In the genomic region with DNA sequence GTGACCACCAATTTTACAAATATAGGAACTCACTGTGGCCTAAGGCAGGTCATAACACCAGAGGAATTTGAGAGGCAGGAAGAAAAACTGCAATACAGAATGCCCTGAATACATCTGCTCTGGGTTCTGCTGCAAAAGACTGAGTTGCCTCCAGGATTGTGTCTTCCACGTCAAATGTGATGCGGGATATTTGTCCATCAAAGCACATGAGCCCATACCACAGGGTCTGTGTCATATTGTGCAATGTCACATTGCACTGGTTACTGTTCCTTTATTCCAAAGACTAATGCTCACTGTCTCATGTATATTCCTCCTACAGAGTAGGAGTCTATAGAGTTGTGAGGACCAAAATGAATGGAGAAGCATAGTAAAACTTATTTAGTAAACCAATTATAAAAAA, we compare ENCODE assay signal across 27 cellular contexts. TPM values are rescaled to one million over a fixed set of nuclear protein-coding genes. Genes with fewer than 3 reads are reported as not detected.
A peak's percentile ranks its signal among the peaks of the same experiment; 100 is the strongest.
DNase-seq lines count a peak whose midpoint lies in the region; ATAC-seq and TF ChIP-seq lines count a peak whose summit lies in the region.
"Had no signal": no experiment of that assay in that cellular context is flagged by ENCODE, and none has a peak within 500 bp of the region (broad histone marks: within the 10 kb centered on the region; RNA-seq: fewer than 3 reads in every experiment).

No MANE protein-coding gene starts in this region.

- no peak overlapping the region for H3K14ac ChIP-seq in H9 (ENCODE audit: insufficient read depth, low read length)
- no peak overlapping the region for H3K14ac ChIP-seq in IMR-90 (replicated peaks; ENCODE audit: low read depth, low read length)

- POLR2A ChIA-PET in IMR-90 (lab: Charles Lee; ENCODE audit: unreplicated experiment) = no interaction called here

- WGBS in H9 (ENCODE audit: extremely low coverage, insufficient read length, low lambda C conversion rate) = no CpG with 5 or more reads among the region's 2 CpGs
- WGBS in IMR-90 (ENCODE audit: extremely low coverage in 2 of 2, insufficient read length in 1 of 2), 2 experiments = no CpG with 5 or more reads among the region's 2 CpGs

- H4K8ac ChIP-seq in H9 (replicated peaks; ENCODE audit: insufficient read length, low read depth, low read length) (no peak overlapping the region), IMR-90 (ENCODE audit: low read depth in 2 of 2, low read length in 2 of 2) (no peak overlapping the region)

- no peaks in the 10 kb centered on the region for H3K9me3 Mint-ChIP-seq in H9
- H3K9me3 Mint-ChIP-seq: CD14-positive monocyte; CD8-positive, alpha-beta memory T cell had no signal

- no peaks in the 10 kb centered on the region; a peak in 1 of 7 replicates for H3K36me3 Mint-ChIP-seq in H9 (ENCODE audit: insufficient read depth in 1 of 3, low read depth in 3 of 3)
- H3K36me3 Mint-ChIP-seq: CD14-positive monocyte; CD4-positive, CD25-positive, alpha-beta regulatory T cell had no signal

- no peaks in the 10 kb centered on the region for H3K79me2 ChIP-seq in H9 (ENCODE audit: insufficient read depth, low read length)

- H3K9me1 ChIP-seq in IMR-90 (ENCODE audit: insufficient read depth, low read length) = no peaks in the 10 kb centered on the region

- no peak for ATAC-seq in IMR-90 (ENCODE audit: low read depth)
- ATAC-seq: GM12878 had no signal

- no peaks in the 10 kb centered on the region for H3K4me1 Mint-ChIP-seq in H9
- H3K4me1 Mint-ChIP-seq: CD14-positive monocyte; CD4-positive, alpha-beta memory T cell; CD4-positive, CD25-positive, alpha-beta regulatory T cell; CD8-positive, alpha-beta memory T cell had no signal

- H2BK12ac ChIP-seq in H9 (ENCODE audit: insufficient read length, low read depth, low read length) = no peak overlapping the region

- TF ChIP-seq CTCF in H9 (conservative IDR thresholded peaks at IDR 0.05) = no peak
- no peak for TF ChIP-seq CTCF in IMR-90 (conservative IDR thresholded peaks at IDR 0.05; ENCODE audit: low read depth, low read length)

- H2BK5ac ChIP-seq in H9 (ENCODE audit: insufficient read length, low read length) (no peak overlapping the region), IMR-90 (ENCODE audit: low read depth, low read length, poor library complexity, severe bottlenecking) (no peak overlapping the region)

- H4K91ac ChIP-seq in H9 (ENCODE audit: insufficient read length, low read depth, low read length) (no peak overlapping the region), IMR-90 (ENCODE audit: insufficient read depth, low read depth, low read length) (no peak overlapping the region)

- H3K18ac ChIP-seq in H9 (ENCODE audit: insufficient read length, low read depth, low read length) = no peak overlapping the region
- H3K18ac ChIP-seq in IMR-90 (ENCODE audit: low read depth, low read length) = no peak overlapping the region

- no peak overlapping the region for H2AFZ ChIP-seq in H9 (ENCODE audit: low read length)
- no peak overlapping the region for H2AFZ ChIP-seq in IMR-90 (replicated peaks; ENCODE audit: low read length, poor library complexity)

- H3K56ac ChIP-seq in H9 (ENCODE audit: insufficient read length, low read depth, low read length) (no peak overlapping the region), IMR-90 (ENCODE audit: extremely low read depth, insufficient read depth, low read length) (no peak overlapping the region)

- H3K23me2 ChIP-seq in H9 (ENCODE audit: insufficient read length, low read depth, low read length, poor library complexity, severe bottlenecking) = no peaks in the 10 kb centered on the region

- no peaks in the 10 kb centered on the region for H3K9me3 ChIP-seq in H9 (ENCODE audit: control insufficient read depth, low read depth, low read length)
- no peaks in the 10 kb centered on the region for H3K9me3 ChIP-seq in IMR-90 (ENCODE audit: control insufficient read depth, insufficient read depth, low read length)
- H3K9me3 ChIP-seq: BE2C, BLaER1 had no signal

- H3K36me3 ChIP-seq in IMR-90 (ENCODE audit: control insufficient read depth, insufficient read depth, low read length) = no peaks in the 10 kb centered on the region
- H3K36me3 ChIP-seq: BLaER1 had no signal

- H3K23ac ChIP-seq in H9 (ENCODE audit: insufficient read length, low read depth, low read length) (no peak overlapping the region), IMR-90 (ENCODE audit: low read depth, low read length) (no peak overlapping the region)

- H3K27me3 ChIP-seq in H9 (ENCODE audit: insufficient read depth, low read length) (no peaks in the 10 kb centered on the region), IMR-90 (ENCODE audit: control insufficient read depth, insufficient read depth, low read length) (peaks cover 3% of the 10 kb centered on the region)
- H3K27me3 ChIP-seq: BE2C, BLaER1 had no signal

- no peak overlapping the region for H2AK5ac ChIP-seq in H9 (ENCODE audit: insufficient read length, low read length)
- H2AK5ac ChIP-seq in IMR-90 (ENCODE audit: low read depth, low read length) = no peak overlapping the region

- H3K27ac Mint-ChIP-seq in H9 = no peak overlapping the region
- H3K27ac Mint-ChIP-seq: CD4-positive, alpha-beta memory T cell; CD4-positive, CD25-positive, alpha-beta regulatory T cell had no signal

- BruUV-seq in IMR-90 (replicated peaks; lab: Mats Ljungman, UMichigan) = no TSS peak

- H3K9ac ChIP-seq in H9 (ENCODE audit: extremely low read depth, insufficient read length, low read length) = no peak overlapping the region
- no peak overlapping the region for H3K9ac ChIP-seq in IMR-90 (ENCODE audit: low read depth, low read length)
- H3K9ac ChIP-seq: BLaER1 had no signal

- intact Hi-C loops in IMR-90 (cut with micrococcal nuclease) = no loop called here

- H3K4me2 ChIP-seq in H9 (ENCODE audit: insufficient read depth, insufficient read length, low read length) (no peak overlapping the region), IMR-90 (ENCODE audit: low read depth, low read length) (no peak overlapping the region)
- H3K4me2 ChIP-seq: BLaER1 had no signal

- no peaks in the 10 kb centered on the region for H3K27me3 Mint-ChIP-seq in H9 (ENCODE audit: low read depth)
- H3K27me3 Mint-ChIP-seq: CD4-positive, CD25-positive, alpha-beta regulatory T cell had no signal

- CTCF ChIA-PET in IMR-90 (lab: Yijun Ruan, JAX) = no interaction called here

- H2BK120ac ChIP-seq in H9 (ENCODE audit: low read depth, low read length, poor library complexity, severe bottlenecking) (no peak overlapping the region), IMR-90 (ENCODE audit: low read depth, low read length) (no peak overlapping the region)

- TF ChIP-seq RAD21 in IMR-90 (IDR thresholded peaks at IDR 0.05; ENCODE audit: low read length) = no peak

- H3T11ph ChIP-seq in H9 (ENCODE audit: low read length) = peak overlapping the region; percentile 17

- H4K20me1 ChIP-seq in H9 (ENCODE audit: control insufficient read depth, insufficient read depth, insufficient read length) (no peaks in the 10 kb centered on the region), IMR-90 (ENCODE audit: insufficient read depth, low read length) (no peaks in the 10 kb centered on the region)
- H4K20me1 ChIP-seq: BLaER1 had no signal

- H3K4me3 ChIP-seq in IMR-90 (ENCODE audit: insufficient read depth, low read depth, low read length) = no peak overlapping the region
- H3K4me3 ChIP-seq: BLaER1, GM12878 had no signal

- no peak for TF ChIP-seq POLR2A in IMR-90 (IDR thresholded peaks at IDR 0.05; ENCODE audit: low read depth, low read length)

- H3K4me1 ChIP-seq in H9 (ENCODE audit: insufficient read depth, low read length) (no peaks in the 10 kb centered on the region), IMR-90 (ENCODE audit: control insufficient read depth, insufficient read depth, low read length) (no peaks in the 10 kb centered on the region)
- H3K4me1 ChIP-seq: BE2C, BLaER1 had no signal

- H3K79me1 ChIP-seq in H9 (ENCODE audit: insufficient read depth, low read depth, low read length, poor library complexity, severe bottlenecking) (no peaks in the 10 kb centered on the region), IMR-90 (ENCODE audit: low read depth in 1 of 2, low read length in 2 of 2) (no peaks in the 10 kb centered on the region)

- in situ Hi-C loops in IMR-90 (cut with MboI; ENCODE audit: low sequenced_read_pairs) (no loop called here), SK-MEL-5 (cut with HindIII; ENCODE audit: low pct_unique_long_range_greater_than_20kb, low sequenced_read_pairs) (no loop called here)

- H3K4ac ChIP-seq in H9 (ENCODE audit: low read depth, low read length) (no peak overlapping the region), IMR-90 (ENCODE audit: low read depth, low read length) (no peak overlapping the region)

- H2BK20ac ChIP-seq in H9 (ENCODE audit: low read depth, low read length, poor library complexity, severe bottlenecking) (no peak overlapping the region), IMR-90 (ENCODE audit: low read depth, low read length) (no peak overlapping the region)

- H3K4me3 Mint-ChIP-seq in H9 = no peak overlapping the region
- H3K4me3 Mint-ChIP-seq: CD14-positive monocyte; CD4-positive, alpha-beta memory T cell; CD4-positive, CD25-positive, alpha-beta regulatory T cell; CD8-positive, alpha-beta memory T cell had no signal

- H2BK15ac ChIP-seq in H9 (ENCODE audit: low read depth, low read length) = no peak overlapping the region
- no peak overlapping the region for H2BK15ac ChIP-seq in IMR-90 (ENCODE audit: low read depth, low read length)

- no peak overlapping the region for H2AK9ac ChIP-seq in IMR-90 (replicated peaks; ENCODE audit: low read depth, low read length, poor library complexity)

- DNase-seq in H9 (no peak), IMR-90 (no peak), SK-MEL-5 (ENCODE audit: low read depth, low spot score) (peak; percentile 22), foreskin melanocyte (peak; percentile 23), islet precursor cell (no peak), NCI-H2171 (lab: John Stamatoyannopoulos, UW) (no peak), NCI-H524 (lab: John Stamatoyannopoulos, UW) (no peak)
- no peak for DNase-seq in stimulated activated CD4-positive, alpha-beta T cell treated with anti-CD3 and anti-CD28 coated beads, Interleukin-4, amount 100 ng/mL, for 4 hours
- DNase-seq: 8988T; ACHN; BE2C; C1 segment of cervical spinal cord; CD4-positive, alpha-beta memory T cell; CD4-positive, CD25-positive, alpha-beta regulatory T cell; CD8-positive, alpha-beta memory T cell; COR-L47; DMS 273 treated with DMSO at 0.1 percent for 48 hours; DMS153; DMS53; DMS79; DND-41; EL; GDM1 had no signal

- dilution Hi-C loops in IMR-90 (cut with HindIII; ENCODE audit: low sequenced_read_pairs, unreplicated experiment) = no loop called here

- H3K27ac ChIP-seq in H9 (ENCODE audit: insufficient read length, low read depth, low read length) = no peak overlapping the region
- no peak overlapping the region for H3K27ac ChIP-seq in IMR-90 (ENCODE audit: insufficient read depth, low read length)
- H3K27ac ChIP-seq: BLaER1 had no signal

- no peak overlapping the region for H4K5ac ChIP-seq in H9 (ENCODE audit: insufficient read length, low read depth, low read length)
- no peak overlapping the region for H4K5ac ChIP-seq in IMR-90 (ENCODE audit: low read depth, low read length)

RNA-seq across cellular contexts. Expression of a gene that starts 58.6 kb away (rescaled TPM):
- total RNA-seq in H9 (2021) (0.20 and 0.26 TPM in 2 replicates), IMR-90 (2012; rRNA removed) (not detected in 2 replicates)
- polyA plus RNA-seq in IMR-90 (2012; rRNA removed) = not detected in 2 replicates
- 0.05 TPM in 1 of 2 replicates, not detected in the other for polyA plus RNA-seq in IMR-90 (2012; cell fraction: cytosol; rRNA removed)
- polyA plus RNA-seq in IMR-90 (2012; cell fraction: nucleus; rRNA removed; ENCODE audit: low replicate concordance) = 0.03 TPM in 1 of 2 replicates, not detected in the other
- 10.1 and 10.7 TPM in 2 replicates for total RNA-seq in SK-MEL-5 (2014; rRNA removed; shearing (Covaris generic))
- polyA plus RNA-seq in SK-MEL-5 (2015; cell fraction: cytosol; rRNA removed) = 2.5 and 3.8 TPM in 2 replicates
- polyA plus RNA-seq in SK-MEL-5 (2015; cell fraction: nucleus; rRNA removed) = 2.9 and 3.6 TPM in 2 replicates
- total RNA-seq: CD4-positive, alpha-beta memory T cell; CD4-positive, CD25-positive, alpha-beta regulatory T cell; G401 had no signal
- polyA plus RNA-seq: CD14-positive monocyte; CD4-positive, CD25-positive, alpha-beta regulatory T cell; CD8-positive, alpha-beta memory T cell had no signal

Comparison
In these comparisons a context has a peak if more than half of its experiments do, and no peak if none do; other contexts are left out.
1. DNase-seq: peak in SK-MEL-5 (single experiment) and foreskin melanocyte (single experiment); none in H9 (single experiment), IMR-90 (single experiment), stimulated activated CD4-positive, alpha-beta T cell treated with anti-CD3 and anti-CD28 coated beads, Interleukin-4, amount 100 ng/mL, for 4 hours (0 of 2), islet precursor cell (single experiment), NCI-H2171 (single experiment) and NCI-H524 (0 of 2).